In the genomic region with DNA sequence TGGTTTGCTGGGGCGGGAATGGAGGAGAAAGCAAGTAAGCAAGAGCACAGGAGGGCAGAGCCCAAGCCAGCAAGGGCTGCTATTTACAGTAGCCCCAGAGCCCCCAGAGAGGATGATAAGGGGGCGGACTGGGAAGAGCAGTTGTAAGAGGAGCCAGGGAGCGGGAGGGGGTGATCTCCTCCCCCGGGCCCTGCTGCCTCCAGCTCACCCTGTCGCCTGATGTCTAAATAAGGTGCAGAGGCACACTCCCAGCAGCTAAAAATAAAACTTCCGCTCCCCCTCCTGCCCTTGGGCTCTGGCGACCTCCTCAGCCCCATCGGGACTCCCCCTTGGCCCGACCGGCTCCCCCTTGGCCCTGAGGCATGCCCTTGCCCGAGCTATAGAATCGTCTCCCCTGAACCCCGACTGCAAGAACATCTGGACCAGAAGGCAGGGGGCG, we compare ENCODE assay signal across 8 cellular contexts. TPM values are rescaled to one million over a fixed set of nuclear protein-coding genes. Genes with fewer than 3 reads are reported as not detected.
DNase-seq lines count a peak whose midpoint lies in the region; ATAC-seq and TF ChIP-seq lines count a peak whose summit lies in the region.

No MANE protein-coding gene starts in this region.

- no peak overlapping the region for H3K4me2 ChIP-seq in SK-N-SH

- no peaks in the 10 kb centered on the region for H3K36me3 Mint-ChIP-seq in activated CD4-positive, alpha-beta memory T cell treated with anti-CD3 and anti-CD28 coated beads, Interleukin-2, amount 10 ng/mL, durations not matched to agents 7 days and 5 days (ENCODE audit: low read depth)

- POLR2A ChIA-PET in SK-N-SH (lab: Yijun Ruan, JAX): no interaction called here
- POLR2A ChIA-PET in activated CD4-positive, alpha-beta memory T cell treated with anti-CD3 and anti-CD28 coated beads, Interleukin-2, amount 10 ng/mL, durations not matched to agents 7 days and 5 days (lab: Charles Lee): interaction anchor here (1.0 to 1.3 kb wide), 4 partner anchors 25 to 122 kb away, joined by 3 to 5 read pairs (median 4); no protein-coding TSS in a partner anchor

- H3K27ac ChIP-seq in lower lobe of right lung (peak overlapping the region; percentile 11), SK-N-SH (ENCODE audit: low read depth in 2 of 2, low read length in 1 of 2) (no peak overlapping the region), breast epithelium (peak overlapping the region in 1 of 2 donors; percentile 22)

- no peaks in the 10 kb centered on the region for H3K27me3 Mint-ChIP-seq in activated CD4-positive, alpha-beta memory T cell treated with anti-CD3 and anti-CD28 coated beads, Interleukin-2, amount 10 ng/mL, durations not matched to agents 7 days and 5 days

- H3K4me3 ChIP-seq in lower lobe of right lung: peak overlapping the region; percentile 24
- H3K4me3 ChIP-seq in SK-N-SH (ENCODE audit: low read depth in 2 of 2, low read length in 1 of 2): no peak overlapping the region
- peak overlapping the region in 1 of 3 donors; percentile 49 for H3K4me3 ChIP-seq in breast epithelium

- no peaks in the 10 kb centered on the region for H3K27me3 ChIP-seq in lower lobe of right lung (ENCODE audit: low read depth)
- H3K27me3 ChIP-seq in SK-N-SH (ENCODE audit: insufficient read depth): no peaks in the 10 kb centered on the region
- H3K27me3 ChIP-seq in breast epithelium: no peaks in the 10 kb centered on the region

- no peak overlapping the region for H3K4me3 Mint-ChIP-seq in activated CD4-positive, alpha-beta memory T cell treated with anti-CD3 and anti-CD28 coated beads, Interleukin-2, amount 10 ng/mL, durations not matched to agents 7 days and 5 days

- no peaks in the 10 kb centered on the region for H3K9me2 ChIP-seq in SK-N-SH

- H3K9me3 ChIP-seq in lower lobe of right lung (no peaks in the 10 kb centered on the region), SK-N-SH (no peaks in the 10 kb centered on the region), breast epithelium (no peaks in the 10 kb centered on the region)

- no peak for TF ChIP-seq RAD21 in SK-N-SH (IDR thresholded peaks at IDR 0.05; ENCODE audit: low read length)

- no peak overlapping the region for H3K9ac ChIP-seq in SK-N-SH

- TF ChIP-seq POLR2A in breast epithelium (IDR thresholded peaks at IDR 0.05): no peak

- CTCF ChIA-PET in SK-N-SH (lab: Yijun Ruan, JAX): interaction anchor here (0.8 to 4.1 kb wide), 18 partner anchors 10 to 197 kb away, joined by 3 to 32 read pairs (median 6); a partner anchor contains a TSS
- CTCF ChIA-PET in activated CD4-positive, alpha-beta memory T cell treated with anti-CD3 and anti-CD28 coated beads, Interleukin-2, amount 10 ng/mL, durations not matched to agents 7 days and 5 days (lab: Charles Lee): interaction anchor here (0.7 to 6.1 kb wide), 22 partner anchors 8 to 145 kb away, joined by 3 to 51 read pairs (median 7); a partner anchor contains a TSS

- no peak overlapping the region for H2AFZ ChIP-seq in SK-N-SH (ENCODE audit: low read depth)

- ATAC-seq in GM21390 (IDR thresholded peaks at IDR 0.05; ENCODE audit: unreplicated experiment): peak; percentile 29
- ATAC-seq in lower lobe of right lung: no peak

- H3K36me3 ChIP-seq in lower lobe of right lung (no peaks in the 10 kb centered on the region), SK-N-SH (replicated peaks in 1 of 2; ENCODE audit: control insufficient read depth in 1 of 2, insufficient read depth in 2 of 2, low read length in 1 of 2) (no peaks in the 10 kb centered on the region), breast epithelium (no peaks in the 10 kb centered on the region)

- TF ChIP-seq CTCF in lower lobe of right lung (IDR thresholded peaks at IDR 0.05): no peak
- no peak for TF ChIP-seq CTCF in SK-N-SH (IDR thresholded peaks at IDR 0.05)
- no peak for TF ChIP-seq CTCF in breast epithelium (IDR thresholded peaks at IDR 0.05)

- peak; percentile 24 for DNase-seq in EH (ENCODE audit: low read depth)
- peak; percentile 54 for DNase-seq in NAMALWA (ENCODE audit: low spot score)
- DNase-seq in lower lobe of right lung: no peak
- DNase-seq in SK-N-SH: no peak
- DNase-seq in breast epithelium (ENCODE audit: low spot score in 2 of 2): no peak
- DNase-seq in KG1 (lab: John Stamatoyannopoulos, UW): no peak
- DNase-seq in activated CD4-positive, alpha-beta memory T cell treated with anti-CD3 and anti-CD28 coated beads, Interleukin-2, amount 10 ng/mL, durations not matched to agents 7 days and 5 days: no peak

- intact Hi-C loops in lower lobe of right lung (cut with DNase I) (no loop called here), breast epithelium (cut with DNase I; ENCODE audit: low total_unique reads) (no loop called here)

- H3K79me2 ChIP-seq in SK-N-SH (ENCODE audit: insufficient read depth): no peaks in the 10 kb centered on the region

- H3K4me1 ChIP-seq in lower lobe of right lung (peaks cover 28% of the 10 kb centered on the region), SK-N-SH (ENCODE audit: control insufficient read depth in 1 of 2, insufficient read depth in 2 of 2, low read depth in 1 of 2, low read length in 1 of 2) (no peaks in the 10 kb centered on the region), breast epithelium (no peaks in the 10 kb centered on the region)

- no peak for TF ChIP-seq EP300 in SK-N-SH (IDR thresholded peaks at IDR 0.05; ENCODE audit: borderline replicate concordance in 1 of 2, low read depth in 1 of 2, low read length in 1 of 2)

- peaks cover 2% of the 10 kb centered on the region for H3F3A ChIP-seq in SK-N-SH (replicated peaks; ENCODE audit: insufficient read depth)

- no peaks in the 10 kb centered on the region for H3K9me3 Mint-ChIP-seq in activated CD4-positive, alpha-beta memory T cell treated with anti-CD3 and anti-CD28 coated beads, Interleukin-2, amount 10 ng/mL, durations not matched to agents 7 days and 5 days

- H3K4me1 Mint-ChIP-seq in activated CD4-positive, alpha-beta memory T cell treated with anti-CD3 and anti-CD28 coated beads, Interleukin-2, amount 10 ng/mL, durations not matched to agents 7 days and 5 days: peaks cover 32% of the 10 kb centered on the region

- 69% methylated on average over 7 of the region's 14 CpGs for WGBS in SK-N-SH (ENCODE audit: low lambda C conversion rate)

- no peaks in the 10 kb centered on the region for H4K20me1 ChIP-seq in SK-N-SH (ENCODE audit: insufficient read depth)

- no peak overlapping the region for H3K27ac Mint-ChIP-seq in activated CD4-positive, alpha-beta memory T cell treated with anti-CD3 and anti-CD28 coated beads, Interleukin-2, amount 10 ng/mL, durations not matched to agents 7 days and 5 days

TF ChIP-seq in SK-N-SH, 30 proteins besides CTCF, POLR2A, EP300 and RAD21 (continues in another document):
- TF ChIP-seq TEAD4 (IDR thresholded peaks at IDR 0.05; ENCODE audit: borderline replicate concordance, insufficient read depth) (no peak), CHD2 (IDR thresholded peaks at IDR 0.05; ENCODE audit: low read length, partially characterized antibody) (no peak), GABPA (IDR thresholded peaks at IDR 0.05; ENCODE audit: low read depth) (no peak), GATA2 (CRISPR knock-in tag; IDR thresholded peaks at IDR 0.05) (no peak), EZH2phosphoT487 (IDR thresholded peaks at IDR 0.05; ENCODE audit: borderline replicate concordance, low read depth) (no peak), FOXM1 (IDR thresholded peaks at IDR 0.05; ENCODE audit: low read depth) (no peak), RXRA (IDR thresholded peaks at IDR 0.05; ENCODE audit: borderline replicate concordance, low read depth) (no peak), POLR2AphosphoS5 (IDR thresholded peaks at IDR 0.05; ENCODE audit: low read depth, low read length) (no peak), NFIC (IDR thresholded peaks at IDR 0.05; ENCODE audit: borderline replicate concordance) (no peak), TCF12 (IDR thresholded peaks at IDR 0.05) (no peak)
- TF ChIP-seq, protein P1, sequence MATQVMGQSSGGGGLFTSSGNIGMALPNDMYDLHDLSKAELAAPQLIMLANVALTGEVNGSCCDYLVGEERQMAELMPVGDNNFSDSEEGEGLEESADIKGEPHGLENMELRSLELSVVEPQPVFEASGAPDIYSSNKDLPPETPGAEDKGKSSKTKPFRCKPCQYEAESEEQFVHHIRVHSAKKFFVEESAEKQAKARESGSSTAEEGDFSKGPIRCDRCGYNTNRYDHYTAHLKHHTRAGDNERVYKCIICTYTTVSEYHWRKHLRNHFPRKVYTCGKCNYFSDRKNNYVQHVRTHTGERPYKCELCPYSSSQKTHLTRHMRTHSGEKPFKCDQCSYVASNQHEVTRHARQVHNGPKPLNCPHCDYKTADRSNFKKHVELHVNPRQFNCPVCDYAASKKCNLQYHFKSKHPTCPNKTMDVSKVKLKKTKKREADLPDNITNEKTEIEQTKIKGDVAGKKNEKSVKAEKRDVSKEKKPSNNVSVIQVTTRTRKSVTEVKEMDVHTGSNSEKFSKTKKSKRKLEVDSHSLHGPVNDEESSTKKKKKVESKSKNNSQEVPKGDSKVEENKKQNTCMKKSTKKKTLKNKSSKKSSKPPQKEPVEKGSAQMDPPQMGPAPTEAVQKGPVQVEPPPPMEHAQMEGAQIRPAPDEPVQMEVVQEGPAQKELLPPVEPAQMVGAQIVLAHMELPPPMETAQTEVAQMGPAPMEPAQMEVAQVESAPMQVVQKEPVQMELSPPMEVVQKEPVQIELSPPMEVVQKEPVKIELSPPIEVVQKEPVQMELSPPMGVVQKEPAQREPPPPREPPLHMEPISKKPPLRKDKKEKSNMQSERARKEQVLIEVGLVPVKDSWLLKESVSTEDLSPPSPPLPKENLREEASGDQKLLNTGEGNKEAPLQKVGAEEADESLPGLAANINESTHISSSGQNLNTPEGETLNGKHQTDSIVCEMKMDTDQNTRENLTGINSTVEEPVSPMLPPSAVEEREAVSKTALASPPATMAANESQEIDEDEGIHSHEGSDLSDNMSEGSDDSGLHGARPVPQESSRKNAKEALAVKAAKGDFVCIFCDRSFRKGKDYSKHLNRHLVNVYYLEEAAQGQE (IDR thresholded peaks at IDR 0.05; ENCODE audit: low read depth, low read length): no peak

RNA-seq across cellular contexts. Expression of a gene that starts 14.4 kb away (rescaled TPM):
- total RNA-seq in lower lobe of right lung (79.0 TPM), breast epithelium (100 to 1,000 TPM in 1 of 3 donors, 10 to 100 TPM in 2; 47.4 to 201 (median 97.0) TPM)
- 0.38 and 0.54 TPM in 2 replicates for polyA plus RNA-seq in SK-N-SH (2012; rRNA removed)
- polyA plus RNA-seq in SK-N-SH (2012; cell fraction: cytosol; rRNA removed): 0.41 and 0.56 TPM in 2 replicates
- polyA plus RNA-seq in SK-N-SH (2012; cell fraction: nucleus; rRNA removed): 0.21 and 0.22 TPM in 2 replicates
- total RNA-seq in activated CD4-positive, alpha-beta memory T cell treated with anti-CD3 and anti-CD28 coated beads, Interleukin-2, amount 10 ng/mL, durations not matched to agents 7 days and 5 days: 10 to 100 TPM; 62.6 to 64.2 TPM

RNA-seq across cellular contexts. Expression of a gene that starts 14.7 kb away (rescaled TPM):
- total RNA-seq in lower lobe of right lung: 129 TPM
- 8.0 and 10.2 TPM in 2 replicates for polyA plus RNA-seq in SK-N-SH (2012; rRNA removed)
- polyA plus RNA-seq in SK-N-SH (2012; cell fraction: cytosol; rRNA removed): 7.5 and 8.2 TPM in 2 replicates
- 4.2 and 4.7 TPM in 2 replicates for polyA plus RNA-seq in SK-N-SH (2012; cell fraction: nucleus; rRNA removed)
- total RNA-seq in breast epithelium: 10 to 100 TPM; 35.1 to 58.0 (median 43.8) TPM
- 10 to 100 TPM; 22.4 to 24.5 TPM for total RNA-seq in activated CD4-positive, alpha-beta memory T cell treated with anti-CD3 and anti-CD28 coated beads, Interleukin-2, amount 10 ng/mL, durations not matched to agents 7 days and 5 days

Comparison
In these comparisons a context has a peak if more than half of its experiments do, and no peak if none do; other contexts are left out.
1. DNase-seq: peak in EH (single experiment) and NAMALWA (single experiment); none in lower lobe of right lung (single experiment), SK-N-SH (single experiment), breast epithelium (0 of 2), KG1 (single experiment) and activated CD4-positive, alpha-beta memory T cell treated with anti-CD3 and anti-CD28 coated beads, Interleukin-2, amount 10 ng/mL, durations not matched to agents 7 days and 5 days (single experiment).